ENCODE assay signal across 16 cellular contexts in genomic region chr1:83932281-83932680, GRCh38.
DNase-seq lines count a peak whose midpoint lies in the region; ATAC-seq, FAIRE-seq and TF ChIP-seq lines count a peak whose summit lies in the region.
"Had no signal": no experiment of that assay in that cellular context is flagged by ENCODE, and none has a peak within 500 bp of the region (broad histone marks: within the 10 kb centered on the region; RNA-seq: fewer than 3 reads in every experiment).

No MANE protein-coding gene starts in this region.

- H3K9ac ChIP-seq in GM23248 (no peak overlapping the region), SU-DHL-6 (ENCODE audit: low read length) (no peak overlapping the region), K562 (ENCODE audit: insufficient read depth in 1 of 2, low read depth in 2 of 2, low read length in 2 of 2) (no peak overlapping the region)
- H3K9ac ChIP-seq: KMS-11 had no signal

- intact Hi-C loops in K562 (cut with micrococcal nuclease) = loop anchor here (5.0 to 10.0 kb wide), 3 partner anchors 363 to 840 kb away; no protein-coding TSS in a partner anchor
- intact Hi-C loops in ovary (cut with DNase I) = loop anchor here (10.0 kb wide), 3 partner anchors 193 to 843 kb away; no protein-coding TSS in a partner anchor

- 73 to 74% methylated on average over 4 of the region's 4 CpGs for WGBS in GM23248 (ENCODE audit: low coverage in 1 of 2, low lambda C conversion rate in 2 of 2, missing lambda C conversion rate in 2 of 2), 2 experiments
- 0% methylated on average over 4 of the region's 4 CpGs for WGBS in K562 (ENCODE audit: insufficient coverage, low coverage, missing lambda C conversion rate)
- 74 to 79% (median 74%) methylated on average over 4 of the region's 4 CpGs for WGBS in ovary, 3 donors

- peak in 1 of 2 experiments; percentile 14; a peak in 2 of 4 replicates for TF ChIP-seq RAD21 in K562 (CRISPR knock-in tag; conservative IDR thresholded peaks at IDR 0.05 in 1 of 2, IDR thresholded peaks at IDR 0.05 in 1 of 2)

- POLR2A ChIA-PET in K562 (lab: Yijun Ruan, JAX) = interaction anchor here (1.1 to 1.4 kb wide), 2 partner anchors 10 to 128 kb away, joined by 3 read pairs; no protein-coding TSS in a partner anchor

- in situ Hi-C loops in GM23248 (cut with MboI) = loop anchor here (25.0 kb wide), 1 partner anchor 830 kb away; no protein-coding TSS in a partner anchor
- in situ Hi-C loops in K562 (cut with MboI) = no loop called here

- H2AFZ ChIP-seq in GM23248 (peak overlapping the region; percentile 34; the same call in 1 of the 2 replicates), SU-DHL-6 (ENCODE audit: low read depth, low read length, severe bottlenecking) (peak overlapping the region; percentile 68), K562 (ENCODE audit: low read depth, low read length) (peak overlapping the region; percentile 73; the same call in 1 of the 2 replicates)

- FAIRE-seq in K562 (lab: Jason Lieb, UNC) = peak; percentile 62

- peak; percentile 64; the same call in 1 of the 2 replicates for TF ChIP-seq EP300 in K562 (IDR thresholded peaks at IDR 0.05; ENCODE audit: low read length)
- no peak for TF ChIP-seq EP300 in ovary (IDR thresholded peaks at IDR 0.05)

- H3K27ac ChIP-seq in GM23248 = no peak overlapping the region
- H3K27ac ChIP-seq in SU-DHL-6 (ENCODE audit: low read depth, low read length) = no peak overlapping the region
- H3K27ac ChIP-seq in K562 (ENCODE audit: extremely low read depth, low read depth, low read length) = no peak overlapping the region; the same call in 2 of the 3 replicates
- peak overlapping the region; percentile 60 for H3K27ac ChIP-seq in layer of hippocampus (ENCODE audit: low read depth, low read length)
- H3K27ac ChIP-seq in ovary = no peak overlapping the region
- H3K27ac ChIP-seq: KMS-11, Peyer's patch, SK-N-MC had no signal

- DNase-seq in GM23248 (no peak), K562 (ENCODE audit: extremely low read depth in 1 of 4, low spot score in 3 of 4) (peak in 3 of 4 experiments; percentile 12 to 75 (median 43)), ovary (no peak), NCI-H524 treated with DMSO at 0.1 percent for 48 hours (lab: John Stamatoyannopoulos, UW) (no peak)
- DNase-seq: 8988T, DMS 273 treated with DMSO at 0.1 percent for 48 hours, Peyer's patch had no signal

- H3K9me1 ChIP-seq in K562 (ENCODE audit: control insufficient read depth, insufficient read depth, low read length) = no peaks in the 10 kb centered on the region

- TF ChIP-seq POLR2A in K562 (conservative IDR thresholded peaks at IDR 0.05) (no peak), ovary (IDR thresholded peaks at IDR 0.05) (no peak)

- H3K4me1 ChIP-seq in GM23248 (ENCODE audit: insufficient read depth) (no peaks in the 10 kb centered on the region), K562 (replicated peaks in 1 of 2; ENCODE audit: control insufficient read depth in 2 of 2, insufficient read depth in 2 of 2, low read length in 2 of 2) (peaks cover 0 to 7% of the 10 kb centered on the region in 2 experiments; a peak in 1 of 5 replicates), ovary (ENCODE audit: insufficient read depth) (no peaks in the 10 kb centered on the region)
- H3K4me1 ChIP-seq: BE2C, Peyer's patch had no signal

- ATAC-seq in K562 (peak; percentile 82), GM21737 (IDR thresholded peaks at IDR 0.05; ENCODE audit: unreplicated experiment) (no peak)
- no peak for ATAC-seq in activated CD4-positive, CD25-positive, alpha-beta regulatory T cell treated with anti-CD3 and anti-CD28 coated beads, Interleukin-2, amount 50 U/mL, for 24 hours

- H3K36me3 ChIP-seq in GM23248 (ENCODE audit: low read depth) = no peaks in the 10 kb centered on the region
- no peaks in the 10 kb centered on the region for H3K36me3 ChIP-seq in SU-DHL-6 (ENCODE audit: low read length)
- H3K36me3 ChIP-seq in K562 (ENCODE audit: control insufficient read depth, insufficient read depth, low read length) = no peaks in the 10 kb centered on the region
- no peaks in the 10 kb centered on the region for H3K36me3 ChIP-seq in ovary
- H3K36me3 ChIP-seq: BE2C, HAP-1, Peyer's patch had no signal

- no peaks in the 10 kb centered on the region for H3K9me2 ChIP-seq in GM23248 (ENCODE audit: insufficient read depth)
- H3K9me2 ChIP-seq in SU-DHL-6 (replicated peaks; ENCODE audit: insufficient read depth, low read length) = no peaks in the 10 kb centered on the region

- H3K27me3 ChIP-seq in GM23248 (replicated peaks; ENCODE audit: insufficient read depth) = no peaks in the 10 kb centered on the region
- no peaks in the 10 kb centered on the region for H3K27me3 ChIP-seq in SU-DHL-6 (ENCODE audit: low read length)
- no peaks in the 10 kb centered on the region for H3K27me3 ChIP-seq in K562 (ENCODE audit: control insufficient read depth in 2 of 2, insufficient read depth in 2 of 2, low read length in 2 of 2)
- no peaks in the 10 kb centered on the region for H3K27me3 ChIP-seq in layer of hippocampus (ENCODE audit: control insufficient read depth, insufficient read depth, low read length)
- no peaks in the 10 kb centered on the region for H3K27me3 ChIP-seq in ovary
- H3K27me3 ChIP-seq: BE2C, Peyer's patch had no signal

- no peaks in the 10 kb centered on the region for H3K79me2 ChIP-seq in GM23248 (ENCODE audit: insufficient read depth)
- H3K79me2 ChIP-seq in SU-DHL-6 (ENCODE audit: insufficient read depth, low read length) = no peaks in the 10 kb centered on the region
- H3K79me2 ChIP-seq in K562 (ENCODE audit: control insufficient read depth, insufficient read depth, low read length) = no peaks in the 10 kb centered on the region

- H4K20me1 ChIP-seq in GM23248 (ENCODE audit: insufficient read depth) = no peaks in the 10 kb centered on the region
- no peaks in the 10 kb centered on the region for H4K20me1 ChIP-seq in SU-DHL-6 (ENCODE audit: low read depth, low read length)
- no peaks in the 10 kb centered on the region for H4K20me1 ChIP-seq in K562 (replicated peaks; ENCODE audit: control insufficient read depth, insufficient read depth, low read length)

- H3K4me3 ChIP-seq in GM23248 = no peak overlapping the region
- no peak overlapping the region for H3K4me3 ChIP-seq in SU-DHL-6 (ENCODE audit: insufficient read depth, low read length, poor library complexity, severe bottlenecking)
- H3K4me3 ChIP-seq in K562 = no peak overlapping the region
- H3K4me3 ChIP-seq in ovary = no peak overlapping the region
- H3K4me3 ChIP-seq: GM12878, HAP-1, Peyer's patch, SK-N-MC had no signal

- CTCF ChIA-PET in K562 (lab: Yijun Ruan, JAX; ENCODE audit: low intra/inter-chr PET ratio) = interaction anchor here (1.2 to 4.4 kb wide), 2 partner anchors 190 to 821 kb away, joined by 4 to 43 read pairs; no protein-coding TSS in a partner anchor

- TF ChIP-seq CTCF in SU-DHL-6 (IDR thresholded peaks at IDR 0.05; ENCODE audit: insufficient read depth, low read length, poor library complexity, severe bottlenecking) (no peak), K562 (IDR thresholded peaks at IDR 0.05 in 2 of 3, conservative IDR thresholded peaks at IDR 0.05 in 1 of 3; ENCODE audit: insufficient read depth in 2 of 3, low read depth in 1 of 3, low read length in 3 of 3) (no peak), ovary (IDR thresholded peaks at IDR 0.05) (no peak)

- BruUV-seq in K562 (replicated peaks; lab: Mats Ljungman, UMichigan) = no TSS peak

- H3K9me3 ChIP-seq in GM23248 (ENCODE audit: low read depth) (no peaks in the 10 kb centered on the region), SU-DHL-6 (ENCODE audit: insufficient read depth, low read length) (no peaks in the 10 kb centered on the region), K562 (replicated peaks; ENCODE audit: control insufficient read depth, insufficient read depth, low read depth, low read length) (no peaks in the 10 kb centered on the region), ovary (no peaks in the 10 kb centered on the region)
- H3K9me3 ChIP-seq: BE2C, HAP-1, Peyer's patch had no signal

- H3F3A ChIP-seq in GM23248 (ENCODE audit: insufficient read depth) (no peaks in the 10 kb centered on the region), SU-DHL-6 (ENCODE audit: insufficient read depth) (no peaks in the 10 kb centered on the region)

- no peak overlapping the region for H3K4me2 ChIP-seq in GM23248 (ENCODE audit: unreplicated experiment)
- H3K4me2 ChIP-seq in SU-DHL-6 (ENCODE audit: low read depth, low read length, poor library complexity, severe bottlenecking) = no peak overlapping the region
- H3K4me2 ChIP-seq in K562 (ENCODE audit: insufficient read depth, low read length) = peak overlapping the region; percentile 30; the same call in 1 of the 2 replicates
- H3K4me2 ChIP-seq: KMS-11 had no signal

TF ChIP-seq in K562, 482 proteins besides CTCF, POLR2A, EP300 and RAD21 (continues in another document):
- TF ChIP-seq CBX1 (IDR thresholded peaks at IDR 0.05; ENCODE audit: low read depth) (no peak), CXXC5 (CRISPR knock-in tag; IDR thresholded peaks at IDR 0.05) (no peak; the same call in 1 of the 2 replicates), ATF2 (CRISPR knock-in tag; IDR thresholded peaks at IDR 0.05) (no peak), ZNF780A (CRISPR knock-in tag; IDR thresholded peaks at IDR 0.05) (no peak), ZBTB8A (IDR thresholded peaks at IDR 0.05; ENCODE audit: partially characterized antibody) (no peak), KAT7 (CRISPR knock-in tag; IDR thresholded peaks at IDR 0.05; ENCODE audit: borderline replicate concordance) (no peak), CREBBP (IDR thresholded peaks at IDR 0.05; ENCODE audit: low read depth, low read length) (no peak), C11orf30 (IDR thresholded peaks at IDR 0.05; ENCODE audit: low read depth) (no peak)

Comparison
In these comparisons a context has a peak if more than half of its experiments do, and no peak if none do; other contexts are left out.
1. DNase-seq: peak in K562 (3 of 4); none in GM23248 (single experiment), ovary (0 of 5) and NCI-H524 treated with DMSO at 0.1 percent for 48 hours (single experiment).
2. Peak in every context shown above with its lines, with median percentiles within 50 percentile points of each other: H2AFZ ChIP-seq.